ENCODE assay signal across 12 cellular contexts in the genomic region with DNA sequence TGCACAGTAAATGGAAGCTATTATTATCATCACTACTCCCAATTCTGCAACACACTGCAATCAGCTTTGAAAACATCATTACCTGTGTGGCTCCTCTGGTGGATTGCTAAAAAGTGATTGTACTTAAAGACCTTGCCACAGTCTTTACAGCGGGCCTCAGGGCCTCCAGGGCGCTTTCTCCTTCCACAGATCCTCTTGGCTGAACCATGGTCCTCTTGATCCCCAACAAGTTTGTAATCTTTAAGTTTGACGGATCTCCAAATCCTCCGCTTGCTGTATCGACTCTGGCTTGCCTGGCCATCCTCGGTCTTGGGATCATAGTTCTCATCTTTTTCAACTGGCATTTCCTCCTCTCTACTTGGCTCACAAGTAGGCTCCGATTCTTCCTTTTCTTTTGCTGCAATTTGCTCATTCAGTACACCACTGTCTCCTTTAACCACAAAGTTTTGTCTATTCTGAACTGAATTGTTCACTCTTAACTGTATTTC. TPM values are rescaled to one million over a fixed set of nuclear protein-coding genes. Genes with fewer than 3 reads are reported as not detected.
DNase-seq lines count a peak whose midpoint lies in the region; ATAC-seq and TF ChIP-seq lines count a peak whose summit lies in the region.
"Had no signal": no experiment of that assay in that cellular context is flagged by ENCODE, and none has a peak within 500 bp of the region (broad histone marks: within the 10 kb centered on the region; RNA-seq: fewer than 3 reads in every experiment).

No MANE protein-coding gene starts in this region.

- TF ChIP-seq RAD21 in neural cell (conservative IDR thresholded peaks at IDR 0.05): no peak

- TF ChIP-seq EP300 in neural cell (conservative IDR thresholded peaks at IDR 0.05; ENCODE audit: poor library complexity, severe bottlenecking): no peak

- H3K79me2 ChIP-seq in neural cell (replicated peaks; ENCODE audit: insufficient read depth, low read length): no peaks in the 10 kb centered on the region

- H3K36me3 ChIP-seq in GM06990 (ENCODE audit: control insufficient read depth, insufficient read depth, low read length): no peaks in the 10 kb centered on the region; the same call in 1 of the 2 replicates
- H3K36me3 ChIP-seq in neural cell (ENCODE audit: insufficient read depth, low read length): no peaks in the 10 kb centered on the region
- H3K36me3 ChIP-seq in BE2C: peaks cover 45% of the 10 kb centered on the region

- H3F3A ChIP-seq in neural cell (ENCODE audit: insufficient read depth, low read length, poor library complexity, severe bottlenecking): no peaks in the 10 kb centered on the region

- H2AFZ ChIP-seq in neural cell (ENCODE audit: low read depth, low read length): no peak overlapping the region

- H3K4me2 ChIP-seq in neural cell (ENCODE audit: low read length): no peak overlapping the region

- peaks cover 6% of the 10 kb centered on the region; the same call in 1 of the 2 replicates for H3K4me1 ChIP-seq in BE2C

- peak overlapping the region; percentile 45; the same call in 1 of the 2 replicates for H3K4me3 ChIP-seq in GM06990 (replicated peaks; ENCODE audit: low read depth, low read length)
- H3K4me3 ChIP-seq in NB4 (ENCODE audit: low read depth, low read length): peak overlapping the region; percentile 94
- H3K4me3 ChIP-seq in coronary artery: peak overlapping the region; percentile 100
- H3K4me3 ChIP-seq in neural cell (ENCODE audit: low read length): peak overlapping the region; percentile 29
- no peak overlapping the region; the same call in 1 of the 2 replicates for H3K4me3 ChIP-seq in BE2C (ENCODE audit: low read depth, low read length)

- H3K27ac ChIP-seq in coronary artery (no peak overlapping the region), neural cell (ENCODE audit: low read length) (no peak overlapping the region)
- H3K27ac ChIP-seq: right atrium auricular region, RWPE1 had no signal

- H3K9me3 ChIP-seq in neural cell (ENCODE audit: low read length) (no peaks in the 10 kb centered on the region), BE2C (no peaks in the 10 kb centered on the region)
- H3K9me3 ChIP-seq: right atrium auricular region had no signal

- TF ChIP-seq CTCF in GM06990 (IDR thresholded peaks at IDR 0.05; ENCODE audit: insufficient read depth, low read length, poor library complexity, severe bottlenecking) (no peak), NB4 (IDR thresholded peaks at IDR 0.05; ENCODE audit: low read depth, low read length) (no peak), coronary artery (IDR thresholded peaks at IDR 0.05) (no peak), neural cell (IDR thresholded peaks at IDR 0.05; ENCODE audit: poor library complexity, severe bottlenecking) (no peak), BE2C (IDR thresholded peaks at IDR 0.05; ENCODE audit: low read depth, low read length) (no peak)

- no peak for TF ChIP-seq POLR2A in NB4 (IDR thresholded peaks at IDR 0.05; ENCODE audit: extremely low read depth, insufficient read length)

- H3K27me3 ChIP-seq in GM06990 (replicated peaks; ENCODE audit: control insufficient read depth, insufficient read depth, low read length) (no peaks in the 10 kb centered on the region; the same call in 1 of the 2 replicates), neural cell (ENCODE audit: insufficient read depth, low read depth, low read length) (no peaks in the 10 kb centered on the region), BE2C (peaks cover 3% of the 10 kb centered on the region; the same call in 1 of the 2 replicates)
- H3K27me3 ChIP-seq: right atrium auricular region had no signal

- no peaks in the 10 kb centered on the region for H4K20me1 ChIP-seq in neural cell (ENCODE audit: insufficient read depth)

- no peak overlapping the region for H3K9ac ChIP-seq in neural cell (ENCODE audit: low read length)

- ATAC-seq in HG03342 (IDR thresholded peaks at IDR 0.05; ENCODE audit: unreplicated experiment): no peak
- ATAC-seq: left lobe of liver had no signal

- DNase-seq in GM06990 (ENCODE audit: extremely low read depth, insufficient read length) (no peak), NB4 (ENCODE audit: low read depth) (no peak), coronary artery (ENCODE audit: low spot score) (no peak), GM03348 (ENCODE audit: low spot score) (no peak), BE2C (no peak), KG1 (lab: John Stamatoyannopoulos, UW) (no peak)
- DNase-seq: NCI-H2029 treated with DMSO at 0.1 percent for 48 hours had no signal

- H3K9me2 ChIP-seq in neural cell (ENCODE audit: insufficient read depth, low read length): no peaks in the 10 kb centered on the region

TF ChIP-seq in neural cell, 6 proteins besides CTCF, POLR2A, EP300 and RAD21:
- TF ChIP-seq POLR2AphosphoS5 (IDR thresholded peaks at IDR 0.05) (no peak), MXI1 (conservative IDR thresholded peaks at IDR 0.05; ENCODE audit: poor library complexity, severe bottlenecking) (no peak), SMC3 (conservative IDR thresholded peaks at IDR 0.05; ENCODE audit: poor library complexity) (no peak), EZH2 (IDR thresholded peaks at IDR 0.05; ENCODE audit: borderline replicate concordance, insufficient read depth, low read length, poor library complexity, severe bottlenecking) (no peak), TAF1 (IDR thresholded peaks at IDR 0.05; ENCODE audit: low read depth) (no peak)
- TF ChIP-seq, protein P1, sequence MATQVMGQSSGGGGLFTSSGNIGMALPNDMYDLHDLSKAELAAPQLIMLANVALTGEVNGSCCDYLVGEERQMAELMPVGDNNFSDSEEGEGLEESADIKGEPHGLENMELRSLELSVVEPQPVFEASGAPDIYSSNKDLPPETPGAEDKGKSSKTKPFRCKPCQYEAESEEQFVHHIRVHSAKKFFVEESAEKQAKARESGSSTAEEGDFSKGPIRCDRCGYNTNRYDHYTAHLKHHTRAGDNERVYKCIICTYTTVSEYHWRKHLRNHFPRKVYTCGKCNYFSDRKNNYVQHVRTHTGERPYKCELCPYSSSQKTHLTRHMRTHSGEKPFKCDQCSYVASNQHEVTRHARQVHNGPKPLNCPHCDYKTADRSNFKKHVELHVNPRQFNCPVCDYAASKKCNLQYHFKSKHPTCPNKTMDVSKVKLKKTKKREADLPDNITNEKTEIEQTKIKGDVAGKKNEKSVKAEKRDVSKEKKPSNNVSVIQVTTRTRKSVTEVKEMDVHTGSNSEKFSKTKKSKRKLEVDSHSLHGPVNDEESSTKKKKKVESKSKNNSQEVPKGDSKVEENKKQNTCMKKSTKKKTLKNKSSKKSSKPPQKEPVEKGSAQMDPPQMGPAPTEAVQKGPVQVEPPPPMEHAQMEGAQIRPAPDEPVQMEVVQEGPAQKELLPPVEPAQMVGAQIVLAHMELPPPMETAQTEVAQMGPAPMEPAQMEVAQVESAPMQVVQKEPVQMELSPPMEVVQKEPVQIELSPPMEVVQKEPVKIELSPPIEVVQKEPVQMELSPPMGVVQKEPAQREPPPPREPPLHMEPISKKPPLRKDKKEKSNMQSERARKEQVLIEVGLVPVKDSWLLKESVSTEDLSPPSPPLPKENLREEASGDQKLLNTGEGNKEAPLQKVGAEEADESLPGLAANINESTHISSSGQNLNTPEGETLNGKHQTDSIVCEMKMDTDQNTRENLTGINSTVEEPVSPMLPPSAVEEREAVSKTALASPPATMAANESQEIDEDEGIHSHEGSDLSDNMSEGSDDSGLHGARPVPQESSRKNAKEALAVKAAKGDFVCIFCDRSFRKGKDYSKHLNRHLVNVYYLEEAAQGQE (IDR thresholded peaks at IDR 0.05; ENCODE audit: borderline replicate concordance): no peak

RNA-seq across cellular contexts. Expression of gene ZBTB24, which starts 2.0 kb away (rescaled TPM):
- 5.5 and 6.0 TPM in 2 replicates for polyA plus RNA-seq in neural cell
- polyA minus RNA-seq in neural cell: 16.8 and 17.4 TPM in 2 replicates
- 5.6 TPM for polyA plus RNA-seq in BE2C (2012; ENCODE audit: insufficient read depth, insufficient read length, low read depth)

RNA-seq across cellular contexts. Expression of gene MICAL1, which starts 25.5 kb away (rescaled TPM):
- 54.2 and 80.1 TPM in 2 replicates for polyA plus RNA-seq in neural cell
- polyA minus RNA-seq in neural cell: 39.6 and 44.6 TPM in 2 replicates
- polyA plus RNA-seq in BE2C (2012; ENCODE audit: insufficient read depth, insufficient read length, low read depth): 80.8 TPM

RNA-seq across cellular contexts. Expression of gene SMPD2, which starts 40.5 kb away (rescaled TPM):
- 8.0 and 8.6 TPM in 2 replicates for polyA plus RNA-seq in neural cell
- polyA minus RNA-seq in neural cell: 7.2 and 10.2 TPM in 2 replicates
- polyA plus RNA-seq in BE2C (2012; ENCODE audit: insufficient read depth, insufficient read length, low read depth): 18.5 TPM

RNA-seq across cellular contexts. Expression of gene PPIL6, which starts 40.6 kb away (rescaled TPM):
- 2.5 and 11.8 TPM in 2 replicates for polyA plus RNA-seq in neural cell
- polyA minus RNA-seq in neural cell: 10.7 and 13.2 TPM in 2 replicates
- polyA plus RNA-seq in BE2C (2012; ENCODE audit: insufficient read depth, insufficient read length, low read depth): 0.48 TPM
